ENCODE assay signal across 1 cellular context in genomic region chr17:17682293-17682736, GRCh38.
TF ChIP-seq lines count a peak whose summit lies in the region.

No MANE protein-coding gene starts in this region.

TF ChIP-seq in HepG2, 621 proteins besides CTCF, POLR2A, EP300 and RAD21 (continued from another document):
- TF ChIP-seq ZHX2 (IDR thresholded peaks at IDR 0.05; ENCODE audit: low read depth) (no peak), ZHX2 (CRISPR knock-in tag; IDR thresholded peaks at IDR 0.05; ENCODE audit: borderline replicate concordance) (no peak), NRL (CRISPR knock-in tag; IDR thresholded peaks at IDR 0.05; ENCODE audit: borderline replicate concordance) (peak; percentile 75; the same call in 1 of the 2 replicates), MAFG (CRISPR knock-in tag; IDR thresholded peaks at IDR 0.05) (no peak), TARDBP (CRISPR knock-in tag; IDR thresholded peaks at IDR 0.05) (0 out of 2 replicates have a peak, but pooled peaks have one; percentile 12), ZNF816 (CRISPR knock-in tag; IDR thresholded peaks at IDR 0.05; ENCODE audit: borderline replicate concordance) (no peak), ERF (CRISPR knock-in tag; IDR thresholded peaks at IDR 0.05) (peak; percentile 31; the same call in 1 of the 2 replicates), THRA (CRISPR knock-in tag; IDR thresholded peaks at IDR 0.05; ENCODE audit: borderline replicate concordance) (no peak), ZNF30 (CRISPR knock-in tag; IDR thresholded peaks at IDR 0.05) (no peak), ZNF331 (CRISPR knock-in tag; IDR thresholded peaks at IDR 0.05) (no peak), NONO (IDR thresholded peaks at IDR 0.05) (no peak), NONO (CRISPR knock-in tag; conservative IDR thresholded peaks at IDR 0.05) (no peak), ZSCAN25 (CRISPR knock-in tag; IDR thresholded peaks at IDR 0.05) (no peak; the same call in 1 of the 2 replicates), ZNF768 (CRISPR knock-in tag; IDR thresholded peaks at IDR 0.05) (peak; percentile 58; the same call in 1 of the 2 replicates), FOSL2 (CRISPR knock-in tag; IDR thresholded peaks at IDR 0.05) (peak; percentile 28; the same call in 1 of the 2 replicates), RBM39 (IDR thresholded peaks at IDR 0.05; ENCODE audit: low read depth, low read length, poor library complexity, severe bottlenecking) (no peak), ATF2 (CRISPR knock-in tag; IDR thresholded peaks at IDR 0.05) (0 out of 2 replicates have a peak, but pooled peaks have one; percentile 18), ZNF441 (CRISPR knock-in tag; IDR thresholded peaks at IDR 0.05; ENCODE audit: borderline replicate concordance) (no peak)
